Comparison of ENCODE assay signal across 8 cellular contexts in genomic region chr19:4732680-4733114, GRCh38. TPM values are rescaled to one million over a fixed set of nuclear protein-coding genes. Genes with fewer than 3 reads are reported as not detected.
A peak's percentile ranks its signal among the peaks of the same experiment; 100 is the strongest.
DNase-seq lines count a peak whose midpoint lies in the region; ATAC-seq lines count a peak whose summit lies in the region.

No MANE protein-coding gene starts in this region.

- H3K27ac Mint-ChIP-seq in activated CD4-positive, alpha-beta T cell treated with anti-CD3 and anti-CD28 coated beads, Interleukin-2, amount 10 ng/mL, durations not matched to agents 24 days and 14 days: no peak overlapping the region
- peak overlapping the region; percentile 57 for H3K27ac Mint-ChIP-seq in stimulated activated naive B cell treated with anti-CD40 and anti-IgM and Interleukin-4, amounts not matched to agents 10 μg/mL and 1 μg/mL and 100 μg/mL, for 72 hours

- H3K36me3 Mint-ChIP-seq in activated CD4-positive, alpha-beta T cell treated with anti-CD3 and anti-CD28 coated beads, Interleukin-2, amount 10 ng/mL, durations not matched to agents 24 days and 14 days (ENCODE audit: low read depth): no peaks in the 10 kb centered on the region
- H3K36me3 Mint-ChIP-seq in stimulated activated naive B cell treated with anti-CD40 and anti-IgM and Interleukin-4, amounts not matched to agents 10 μg/mL and 1 μg/mL and 100 μg/mL, for 72 hours: no peaks in the 10 kb centered on the region

- intact Hi-C loops in activated CD4-positive, alpha-beta T cell treated with anti-CD3 and anti-CD28 coated beads, Interleukin-2, amount 10 ng/mL, durations not matched to agents 24 days and 14 days (cut with micrococcal nuclease): loop anchor here (1.0 to 2.0 kb wide), 4 partner anchors 8 to 72 kb away; partner anchors contain the start of gene FEM1A

- peaks cover 4% of the 10 kb centered on the region for H3K27me3 Mint-ChIP-seq in activated CD4-positive, alpha-beta T cell treated with anti-CD3 and anti-CD28 coated beads, Interleukin-2, amount 10 ng/mL, durations not matched to agents 24 days and 14 days
- H3K27me3 Mint-ChIP-seq in stimulated activated naive B cell treated with anti-CD40 and anti-IgM and Interleukin-4, amounts not matched to agents 10 μg/mL and 1 μg/mL and 100 μg/mL, for 72 hours: peaks cover 4 to 17% of the 10 kb centered on the region in 2 donors

- ATAC-seq in stimulated activated naive B cell treated with anti-CD40 and anti-IgM and Interleukin-4, amounts not matched to agents 10 μg/mL and 1 μg/mL and 100 μg/mL, for 72 hours (replicated peaks): peak; percentile 97
- ATAC-seq in GM18861 (IDR thresholded peaks at IDR 0.05; ENCODE audit: unreplicated experiment): no peak

- H3K9me3 Mint-ChIP-seq in activated CD4-positive, alpha-beta T cell treated with anti-CD3 and anti-CD28 coated beads, Interleukin-2, amount 10 ng/mL, durations not matched to agents 24 days and 14 days: no peaks in the 10 kb centered on the region
- H3K9me3 Mint-ChIP-seq in stimulated activated naive B cell treated with anti-CD40 and anti-IgM and Interleukin-4, amounts not matched to agents 10 μg/mL and 1 μg/mL and 100 μg/mL, for 72 hours: peaks cover 0 to 2% of the 10 kb centered on the region in 2 donors

- DNase-seq in Ammon's horn (ENCODE audit: low spot score): peak; percentile 80
- peak; percentile 51 for DNase-seq in HCEC 1CT
- peak; percentile 54 to 78 for DNase-seq in NCI-H524 (lab: John Stamatoyannopoulos, UW)
- peak; percentile 85 for DNase-seq in activated CD4-positive, alpha-beta T cell treated with anti-CD3 and anti-CD28 coated beads, Interleukin-2, amount 10 ng/mL, durations not matched to agents 24 days and 14 days
- peak; percentile 75 for DNase-seq in ecto neural progenitor cell (ENCODE audit: low spot score)
- DNase-seq in medulla oblongata (ENCODE audit: extremely low spot score): peak; percentile 54
- DNase-seq in stimulated activated naive B cell treated with anti-CD40 and anti-IgM and Interleukin-4, amounts not matched to agents 10 μg/mL and 1 μg/mL and 100 μg/mL, for 72 hours: no peak

- H3K4me1 Mint-ChIP-seq in activated CD4-positive, alpha-beta T cell treated with anti-CD3 and anti-CD28 coated beads, Interleukin-2, amount 10 ng/mL, durations not matched to agents 24 days and 14 days: peaks cover 9% of the 10 kb centered on the region
- H3K4me1 Mint-ChIP-seq in stimulated activated naive B cell treated with anti-CD40 and anti-IgM and Interleukin-4, amounts not matched to agents 10 μg/mL and 1 μg/mL and 100 μg/mL, for 72 hours: peaks cover 5 to 14% of the 10 kb centered on the region in 2 donors

- H3K4me3 Mint-ChIP-seq in activated CD4-positive, alpha-beta T cell treated with anti-CD3 and anti-CD28 coated beads, Interleukin-2, amount 10 ng/mL, durations not matched to agents 24 days and 14 days: peak overlapping the region; percentile 24
- H3K4me3 Mint-ChIP-seq in stimulated activated naive B cell treated with anti-CD40 and anti-IgM and Interleukin-4, amounts not matched to agents 10 μg/mL and 1 μg/mL and 100 μg/mL, for 72 hours: peak overlapping the region; percentile 66 to 74

RNA-seq across cellular contexts. Expression of gene DPP9, which starts 9.1 kb away (rescaled TPM):
- total RNA-seq in activated CD4-positive, alpha-beta T cell treated with anti-CD3 and anti-CD28 coated beads, Interleukin-2, amount 10 ng/mL, durations not matched to agents 24 days and 14 days: 86.4 and 95.9 TPM in 2 replicates

RNA-seq across cellular contexts. Expression of gene FEM1A, which starts 58.8 kb away (rescaled TPM):
- 22.9 and 23.3 TPM in 2 replicates for total RNA-seq in activated CD4-positive, alpha-beta T cell treated with anti-CD3 and anti-CD28 coated beads, Interleukin-2, amount 10 ng/mL, durations not matched to agents 24 days and 14 days
